27 cellular contexts compared by ENCODE assay signal in the genomic region with DNA sequence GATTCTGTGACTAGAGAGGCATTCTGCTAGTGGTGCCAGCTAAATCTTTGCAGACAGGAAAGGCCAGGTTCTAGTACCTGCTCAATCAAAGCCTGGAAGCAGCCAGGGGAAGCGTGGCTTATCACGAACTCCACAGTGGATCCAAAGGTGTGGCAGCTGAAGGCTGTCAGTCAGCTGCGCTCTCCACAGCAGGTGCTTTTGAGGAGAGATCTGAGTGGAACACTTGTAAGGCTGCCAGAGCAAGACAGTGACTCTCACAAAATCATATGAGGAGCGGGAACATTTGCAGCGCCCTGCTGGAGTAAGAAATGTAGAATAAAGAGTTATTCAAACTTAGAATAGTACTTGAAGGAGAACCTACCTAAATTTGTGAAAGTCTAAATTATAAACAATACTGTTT.
"Had no signal": no experiment of that assay in that cellular context is flagged by ENCODE, and none has a peak within 500 bp of the region (broad histone marks: within the 10 kb centered on the region; RNA-seq: fewer than 3 reads in every experiment).

No MANE protein-coding gene starts in this region.

- H3K9me3 Mint-ChIP-seq: effector memory CD8-positive, alpha-beta T cell; immature natural killer cell; memory B cell; natural killer cell; stimulated activated memory B cell treated with anti-CD40 and anti-IgM and Interleukin-4, amounts not matched to agents 10 μg/mL and 1 μg/mL and 100 μg/mL, for 72 hours had no signal

- H3K9ac ChIP-seq: parathyroid adenoma had no signal

- H3K4me1 ChIP-seq: parathyroid adenoma, testis, uterus had no signal

- H3K27ac ChIP-seq: esophagus squamous epithelium, parathyroid adenoma, prostate gland, sigmoid colon, testis, tibial nerve, upper lobe of right lung, uterus had no signal

- H3K36me3 ChIP-seq: esophagus squamous epithelium, prostate gland, sigmoid colon, tibial nerve, upper lobe of right lung, uterus had no signal

- H3K36me3 Mint-ChIP-seq: immature natural killer cell; natural killer cell; stimulated activated memory B cell treated with anti-CD40 and anti-IgM and Interleukin-4, amounts not matched to agents 10 μg/mL and 1 μg/mL and 100 μg/mL, for 72 hours had no signal

- H3K27me3 Mint-ChIP-seq: effector memory CD8-positive, alpha-beta T cell; memory B cell; stimulated activated memory B cell treated with anti-CD40 and anti-IgM and Interleukin-4, amounts not matched to agents 10 μg/mL and 1 μg/mL and 100 μg/mL, for 72 hours had no signal

- ATAC-seq: effector memory CD8-positive, alpha-beta T cell; natural killer cell; right cardiac atrium; stimulated activated memory B cell treated with anti-CD40 and anti-IgM and Interleukin-4, amounts not matched to agents 10 μg/mL and 1 μg/mL and 100 μg/mL, for 72 hours; stimulated activated naive CD8-positive, alpha-beta T cell treated with anti-CD3 and anti-CD28 coated beads, Interleukin-15, Interleukin-2, amounts not matched to agents 100 U/mL and 50 U/mL, for 24 hours; upper lobe of right lung had no signal

- DNase-seq: cortex of kidney; effector memory CD8-positive, alpha-beta T cell; erythroblast; esophagus squamous epithelium; foreskin melanocyte; glutamatergic neuron; hypothalamus; immature natural killer cell; islet precursor cell; kidney glomerular epithelial cell; natural killer cell; sigmoid colon; stimulated activated CD4-positive, alpha-beta T cell treated with anti-CD3 and anti-CD28 coated beads, Interleukin-2, amount 100 ng/mL, for 24 hours; stimulated activated CD4-positive, alpha-beta T cell treated with anti-CD3 and anti-CD28 coated beads, Interleukin-4, amount 100 ng/mL, for 4 hours; stimulated activated naive CD8-positive, alpha-beta T cell treated with anti-CD3 and anti-CD28 coated beads, Interleukin-15, Interleukin-2, amounts not matched to agents 100 U/mL and 50 U/mL, for 24 hours; substantia nigra; testis; upper lobe of right lung; uterus had no signal

- H3K9me3 ChIP-seq: esophagus squamous epithelium, prostate gland, sigmoid colon, testis, tibial nerve, upper lobe of right lung, uterus had no signal

- H3K4me3 Mint-ChIP-seq: effector memory CD8-positive, alpha-beta T cell; immature natural killer cell; memory B cell; natural killer cell; stimulated activated memory B cell treated with anti-CD40 and anti-IgM and Interleukin-4, amounts not matched to agents 10 μg/mL and 1 μg/mL and 100 μg/mL, for 72 hours had no signal

- H2AFZ ChIP-seq: parathyroid adenoma had no signal

- H3K27me3 ChIP-seq: esophagus squamous epithelium, sigmoid colon, testis, tibial nerve, upper lobe of right lung, uterus had no signal

- FAIRE-seq: endometrium had no signal

- H3K4me3 ChIP-seq: esophagus squamous epithelium, lung, prostate gland, sigmoid colon, testis, tibial nerve, upper lobe of right lung, uterus had no signal

- H3K27ac Mint-ChIP-seq: effector memory CD8-positive, alpha-beta T cell; immature natural killer cell; memory B cell; natural killer cell; stimulated activated memory B cell treated with anti-CD40 and anti-IgM and Interleukin-4, amounts not matched to agents 10 μg/mL and 1 μg/mL and 100 μg/mL, for 72 hours had no signal
